In genomic region chr20:9204979-9205378, GRCh38 we compare ENCODE assay signal across 26 cellular contexts.
"Had no signal": no experiment of that assay in that cellular context is flagged by ENCODE, and none has a peak within 500 bp of the region (broad histone marks: within the 10 kb centered on the region; RNA-seq: fewer than 3 reads in every experiment).

No MANE protein-coding gene starts in this region.

- H3K4me3 ChIP-seq: adrenal gland, body of pancreas had no signal

- H3K4me1 ChIP-seq: adrenal gland, body of pancreas had no signal

- DNase-seq: activated CD4-positive, alpha-beta memory T cell treated with anti-CD3 and anti-CD28 coated beads for 36 hours; activated CD4-positive, alpha-beta T cell treated with anti-CD3 and anti-CD28 coated beads for 36 hours; activated CD4-positive, alpha-beta T cell treated with anti-CD3 and anti-CD28 coated beads, Interleukin-2, amount 10 ng/mL, durations not matched to agents 24 days and 14 days; activated CD4-positive, CD25-positive, alpha-beta regulatory T cell; activated CD4-positive, CD25-positive, alpha-beta regulatory T cell treated with anti-CD3 and anti-CD28 coated beads, Interleukin-2, amount 50 U/mL, for 72 hours; activated CD8-positive, alpha-beta memory T cell treated with anti-CD3 and anti-CD28 coated beads, Interleukin-2, amount 10 ng/mL, durations not matched to agents 7 days and 5 days; activated CD8-positive, alpha-beta memory T cell treated with anti-CD3 and anti-CD28 coated beads, Interleukin-2, amount 50 U/mL, for 4 hours; activated CD8-positive, alpha-beta T cell treated with anti-CD3 and anti-CD28 coated beads, Interleukin-2, amount 10 ng/mL, durations not matched to agents 7 days and 5 days; activated effector memory CD4-positive, alpha-beta T cell treated with anti-CD3 and anti-CD28 coated beads, Interleukin-2, amount 50 U/mL, for 16 hours; activated naive CD4-positive, alpha-beta T cell treated with anti-CD3 and anti-CD28 coated beads for 36 hours; activated naive CD8-positive, alpha-beta T cell treated with anti-CD3 and anti-CD28 coated beads for 36 hours; activated naive CD8-positive, alpha-beta T cell treated with anti-CD3 and anti-CD28 coated beads, Interleukin-2, amount 50 U/mL, for 24 hours; activated T-cell treated with anti-CD3 and anti-CD28 coated beads, Interleukin-2, amount 50 U/mL, for 1 hour; activated T-cell treated with anti-CD3 and anti-CD28 coated beads, Interleukin-2, amount 50 U/mL, for 48 hours; adrenal gland; amygdala; aorta; body of pancreas; caudate nucleus; cortex of kidney; effector CD8-positive, alpha-beta T cell; endodermal cell; head of caudate nucleus; hippocampal formation; T-helper 2 cell had no signal

- H3K36me3 ChIP-seq: adrenal gland had no signal

- H3K9me3 ChIP-seq: adrenal gland, body of pancreas had no signal

- H3K27ac ChIP-seq: adrenal gland, body of pancreas had no signal

- ATAC-seq: activated CD4-positive, alpha-beta T cell treated with anti-CD3 and anti-CD28 coated beads for 36 hours; activated CD8-positive, alpha-beta memory T cell treated with anti-CD3 and anti-CD28 coated beads, Interleukin-2, amount 10 ng/mL, durations not matched to agents 7 days and 5 days; activated CD8-positive, alpha-beta T cell treated with anti-CD3 and anti-CD28 coated beads, Interleukin-2, amount 10 ng/mL, durations not matched to agents 7 days and 5 days; activated naive CD8-positive, alpha-beta T cell treated with anti-CD3 and anti-CD28 coated beads, Interleukin-2, amount 50 U/mL, for 24 hours; body of pancreas; esophagus mucosa had no signal

- H3K27me3 ChIP-seq: adrenal gland, body of pancreas had no signal
